In genomic region chr7:44122529-44122928, GRCh38 we compare ENCODE assay signal across 8 cellular contexts. TPM values are rescaled to one million over a fixed set of nuclear protein-coding genes. Genes with fewer than 3 reads are reported as not detected.
DNase-seq lines count a peak whose midpoint lies in the region; ATAC-seq and TF ChIP-seq lines count a peak whose summit lies in the region.

No MANE protein-coding gene starts in this region.

- WGBS in heart left ventricle, 4 donors, result 38 to 64% (median 54%) methylated on average over 1 of the region's 1 CpG
- 51 to 68% methylated on average over 1 of the region's 1 CpG for WGBS in lung, 2 donors

- H3K36me3 ChIP-seq in heart left ventricle, result peaks cover 0 to 35% (median 26%) of the 10 kb centered on the region in 9 donors
- H3K36me3 ChIP-seq in lung (ENCODE audit: control insufficient read depth in 2 of 2, insufficient read depth in 2 of 2, low read length in 2 of 2), result peaks cover 0 to 23% of the 10 kb centered on the region in 2 donors
- H3K36me3 ChIP-seq in uterus, result no peaks in the 10 kb centered on the region

- H3K4me3 ChIP-seq in heart left ventricle, result peak overlapping the region in 10 of 12 donors; percentile 64 to 89 (median 78)
- peak overlapping the region; percentile 67 for H3K4me3 ChIP-seq in astrocyte of the cerebellum (ENCODE audit: low read depth, low read length)
- peak overlapping the region; percentile 32 for H3K4me3 ChIP-seq in lung
- H3K4me3 ChIP-seq in uterus, result peak overlapping the region; percentile 56 to 97

- ATAC-seq in heart left ventricle, result no peak
- no peak for ATAC-seq in left ventricle myocardium superior
- ATAC-seq in lung (ENCODE audit: insufficient read depth, low FRiP score), result no peak
- no peak for ATAC-seq in HG02571 (IDR thresholded peaks at IDR 0.05; ENCODE audit: unreplicated experiment)

- peaks cover 0 to 36% (median 18%) of the 10 kb centered on the region in 12 donors for H3K4me1 ChIP-seq in heart left ventricle
- peaks cover 3 to 10% of the 10 kb centered on the region in 2 donors for H3K4me1 ChIP-seq in lung (ENCODE audit: control insufficient read depth in 2 of 2, insufficient read depth in 2 of 2, low read length in 2 of 2)
- H3K4me1 ChIP-seq in uterus, result peaks cover 0 to 3% of the 10 kb centered on the region in 2 donors

- in situ Hi-C loops in astrocyte of the cerebellum (cut with HindIII; ENCODE audit: low sequenced_read_pairs) (no loop called here), ACHN (cut with HindIII; ENCODE audit: low pct_ligation_motif_present, low pct_unique_long_range_greater_than_20kb, low sequenced_read_pairs) (no loop called here)

- H3K9me3 ChIP-seq in heart left ventricle (peaks cover 0 to 6% (median 0%) of the 10 kb centered on the region in 12 donors), lung (ENCODE audit: control insufficient read depth in 2 of 2, insufficient read depth in 1 of 2, low read length in 1 of 2) (no peaks in the 10 kb centered on the region), uterus (no peaks in the 10 kb centered on the region)

- TF ChIP-seq CTCF in heart left ventricle (IDR thresholded peaks at IDR 0.05), result no peak
- no peak for TF ChIP-seq CTCF in astrocyte of the cerebellum (IDR thresholded peaks at IDR 0.05; ENCODE audit: low read depth, low read length, missing control alignments)
- TF ChIP-seq CTCF in lung (IDR thresholded peaks at IDR 0.05; ENCODE audit: control extremely low read depth, extremely low read depth), result no peak
- TF ChIP-seq CTCF in uterus (IDR thresholded peaks at IDR 0.05), result no peak

- H3K27me3 ChIP-seq in heart left ventricle, result no peaks in the 10 kb centered on the region
- no peaks in the 10 kb centered on the region for H3K27me3 ChIP-seq in lung (ENCODE audit: control insufficient read depth, insufficient read depth)
- no peaks in the 10 kb centered on the region for H3K27me3 ChIP-seq in uterus

- DNase-seq in heart left ventricle (no peak), left ventricle myocardium superior (no peak), astrocyte of the cerebellum (ENCODE audit: low read depth) (no peak), lung (ENCODE audit: low spot score) (no peak), uterus (no peak), ACHN (no peak), DMS53 (lab: John Stamatoyannopoulos, UW) (no peak)

- TF ChIP-seq POLR2A in heart left ventricle (IDR thresholded peaks at IDR 0.05), result no peak
- no peak for TF ChIP-seq POLR2A in uterus (IDR thresholded peaks at IDR 0.05)

- H3K27ac ChIP-seq in heart left ventricle (peak overlapping the region in 11 of 12 donors; percentile 71 to 93 (median 86)), lung (ENCODE audit: low read depth in 1 of 2, low read length in 1 of 2) (peak overlapping the region in 1 of 2 donors; percentile 69), uterus (peak overlapping the region; percentile 60 to 92)

- intact Hi-C loops in heart left ventricle (cut with DNase I) (loop anchor here in 8 of 10 donors (2.0 to 10.0 kb wide), 4 partner anchors 40 to 72 kb away; partner anchors contain the start of gene POLM (in 7 of the 8)), left ventricle myocardium superior (cut with micrococcal nuclease) (no loop called here), uterus (cut with DNase I; ENCODE audit: low total_unique reads) (no loop called here)

RNA-seq across cellular contexts. Expression of gene POLD2, which starts 0.8 kb away (rescaled TPM):
- total RNA-seq in heart left ventricle (100 to 1,000 TPM in 1 of 9 donors, 10 to 100 TPM in 8; 74.1 to 150 (median 89.2) TPM), left ventricle myocardium superior (92.9 TPM), lung (10 to 100 TPM; 48.8 to 90.7 TPM), uterus (10 to 100 TPM; 12.9 to 73.3 (median 33.7) TPM)
- polyA plus RNA-seq in heart left ventricle (100 to 1,000 TPM in 1 of 2 donors, 10 to 100 TPM in 1; 67.0 to 176 TPM), lung (10 to 100 TPM; 61.9 to 80.7 TPM)

RNA-seq across cellular contexts. Expression of gene AEBP1, which starts 18.4 kb away (rescaled TPM):
- total RNA-seq in heart left ventricle, result 10 to 100 TPM; 15.2 to 51.1 (median 25.4) TPM
- polyA plus RNA-seq in heart left ventricle, result 10 to 100 TPM; 10.9 to 20.2 TPM
- 18.4 TPM for total RNA-seq in left ventricle myocardium superior
- total RNA-seq in lung, result 100 to 1,000 TPM in 1 of 2 donors, 10 to 100 TPM in 1; 43.4 to 124 TPM
- 10 to 100 TPM; 68.3 to 69.0 TPM for polyA plus RNA-seq in lung
- total RNA-seq in uterus, result 100 to 1,000 TPM in 3 of 4 donors, 10 to 100 TPM in 1; 88.9 to 395 (median 303) TPM

RNA-seq across cellular contexts. Expression of gene MYL7, which starts 18.6 kb away (rescaled TPM):
- total RNA-seq in heart left ventricle (1,000 to 10,000 TPM in 8 of 9 donors, 100 to 1,000 TPM in 1; 975 to 4,037 (median 2,357) TPM), left ventricle myocardium superior (2,865 TPM), lung (10 to 100 TPM in 1 of 2 donors, not detected in 1; 13.0 TPM), uterus (not detected)
- polyA plus RNA-seq in heart left ventricle (1,000 to 10,000 TPM; 1,236 to 2,597 TPM), lung (under 1 TPM in 1 of 2 donors, not detected in 1; 0.08 TPM)

RNA-seq across cellular contexts. Expression of gene POLM, which starts 40.2 kb away (rescaled TPM):
- total RNA-seq in heart left ventricle (10 to 100 TPM; 10.1 to 24.3 (median 14.0) TPM), left ventricle myocardium superior (17.6 TPM), lung (10 to 100 TPM; 27.9 to 35.8 TPM), uterus (10 to 100 TPM; 10.6 to 33.6 (median 23.6) TPM)
- polyA plus RNA-seq in heart left ventricle (10 to 100 TPM; 10.3 to 13.7 TPM), lung (10 to 100 TPM; 17.9 to 19.1 TPM)

RNA-seq across cellular contexts. Expression of gene PGAM2, which starts 57.2 kb away (rescaled TPM):
- total RNA-seq in heart left ventricle (1,000 to 10,000 TPM in 1 of 9 donors, 100 to 1,000 TPM in 8; 300 to 1,183 (median 555) TPM), left ventricle myocardium superior (967 TPM), lung (under 1 TPM in 1 of 2 donors, not detected in 1; 0.85 TPM), uterus (1 to 10 TPM in 1 of 4 donors, under 1 TPM in 1, not detected in 2; 0.76 to 1.4 TPM)
- polyA plus RNA-seq in heart left ventricle (1,000 to 10,000 TPM in 1 of 2 donors, 100 to 1,000 TPM in 1; 242 to 2,064 TPM), lung (under 1 TPM; 0.63 to 0.83 TPM)

Comparison
In these comparisons a context has a peak if more than half of its experiments do, and no peak if none do; other contexts are left out.
1. intact Hi-C loops: an anchor here in heart left ventricle (2.0 to 10.0 kb wide); none called in left ventricle myocardium superior and uterus.
2. RNA of gene MYL7, which starts 18.6 kb away (total RNA-seq): 2,865 TPM in left ventricle myocardium superior (single experiment) and 975 to 4,037 TPM in heart left ventricle; 13.0 TPM in lung and not detected in uterus; every median in the first group is over 10 times any median in the second.
3. Peak in every context shown above with its lines, with median percentiles within 50 percentile points of each other: H3K4me3 ChIP-seq.